In genomic region chr2:203675086-203675485, GRCh38 we compare ENCODE assay signal across 21 cellular contexts. TPM values are rescaled to one million over a fixed set of nuclear protein-coding genes. Genes with fewer than 3 reads are reported as not detected.
A peak's percentile ranks its signal among the peaks of the same experiment; 100 is the strongest.
DNase-seq lines count a peak whose midpoint lies in the region; ATAC-seq and TF ChIP-seq lines count a peak whose summit lies in the region.
"Had no signal": no experiment of that assay in that cellular context is flagged by ENCODE, and none has a peak within 500 bp of the region (broad histone marks: within the 10 kb centered on the region; RNA-seq: fewer than 3 reads in every experiment).

No MANE protein-coding gene starts in this region.

- in situ Hi-C loops in IMR-90 (cut with MboI; ENCODE audit: low sequenced_read_pairs): no loop called here

- no peak overlapping the region for H4K91ac ChIP-seq in IMR-90 (ENCODE audit: insufficient read depth, low read depth, low read length)

- no peak overlapping the region for H2BK20ac ChIP-seq in IMR-90 (ENCODE audit: low read depth, low read length)

- peaks cover 4% of the 10 kb centered on the region for H3K9me3 ChIP-seq in IMR-90 (ENCODE audit: control insufficient read depth, insufficient read depth, low read length)
- H3K9me3 ChIP-seq in naive thymus-derived CD4-positive, alpha-beta T cell (ENCODE audit: control insufficient read depth in 2 of 3, low read length in 3 of 3): no peaks in the 10 kb centered on the region
- H3K9me3 ChIP-seq: esophagus squamous epithelium, ovary, tibial nerve had no signal

- peaks cover 9% of the 10 kb centered on the region for H3K36me3 Mint-ChIP-seq in activated naive CD8-positive, alpha-beta T cell treated with anti-CD3 and anti-CD28 coated beads for 36 hours
- peaks cover 0 to 18% (median 0%) of the 10 kb centered on the region in 5 donors for H3K36me3 Mint-ChIP-seq in naive thymus-derived CD4-positive, alpha-beta T cell

- no peaks in the 10 kb centered on the region for H3K9me1 ChIP-seq in IMR-90 (ENCODE audit: insufficient read depth, low read length)

- no peak overlapping the region for H2AFZ ChIP-seq in IMR-90 (replicated peaks; ENCODE audit: low read length, poor library complexity)

- TF ChIP-seq RAD21 in IMR-90 (IDR thresholded peaks at IDR 0.05; ENCODE audit: low read length): no peak

- no peak overlapping the region for H2BK5ac ChIP-seq in IMR-90 (ENCODE audit: low read depth, low read length, poor library complexity, severe bottlenecking)

- ATAC-seq in IMR-90 (ENCODE audit: low read depth) (peak; percentile 57; the same call in 1 of the 2 replicates), HG03354 (IDR thresholded peaks at IDR 0.05; ENCODE audit: poor library complexity, severe bottlenecking, unreplicated experiment) (no peak), HG02885 (IDR thresholded peaks at IDR 0.05; ENCODE audit: poor library complexity, unreplicated experiment) (no peak)
- no peak for ATAC-seq in naive thymus-derived CD4-positive, alpha-beta T cell
- ATAC-seq: left cardiac atrium had no signal

- H3K27ac ChIP-seq in IMR-90 (ENCODE audit: insufficient read depth, low read length): no peak overlapping the region
- no peak overlapping the region for H3K27ac ChIP-seq in naive thymus-derived CD4-positive, alpha-beta T cell (ENCODE audit: low read depth, low read length)
- H3K27ac ChIP-seq: ovary, RWPE1, tibial nerve, VCaP had no signal

- no peaks in the 10 kb centered on the region for H3K27me3 ChIP-seq in IMR-90 (ENCODE audit: control insufficient read depth, insufficient read depth, low read length)
- H3K27me3 ChIP-seq in naive thymus-derived CD4-positive, alpha-beta T cell (ENCODE audit: control insufficient read depth in 2 of 2, insufficient read depth in 2 of 2, low read length in 2 of 2): no peaks in the 10 kb centered on the region
- H3K27me3 ChIP-seq: dorsolateral prefrontal cortex, esophagus squamous epithelium, ovary, tibial nerve had no signal

- H3K14ac ChIP-seq in IMR-90 (replicated peaks; ENCODE audit: low read depth, low read length): no peak overlapping the region

- peaks cover 23% of the 10 kb centered on the region for H3K4me1 Mint-ChIP-seq in activated naive CD8-positive, alpha-beta T cell treated with anti-CD3 and anti-CD28 coated beads for 36 hours
- peaks cover 13 to 46% (median 32%) of the 10 kb centered on the region in 7 donors for H3K4me1 Mint-ChIP-seq in naive thymus-derived CD4-positive, alpha-beta T cell

- no peak for TF ChIP-seq CTCF in IMR-90 (conservative IDR thresholded peaks at IDR 0.05; ENCODE audit: low read depth, low read length)

- H3K27ac Mint-ChIP-seq in activated naive CD8-positive, alpha-beta T cell treated with anti-CD3 and anti-CD28 coated beads for 36 hours: peak overlapping the region; percentile 9
- H3K27ac Mint-ChIP-seq in naive thymus-derived CD4-positive, alpha-beta T cell: no peak overlapping the region

- BruUV-seq in IMR-90 (replicated peaks; lab: Mats Ljungman, UMichigan): no TSS peak

- no peaks in the 10 kb centered on the region for H3K36me3 ChIP-seq in IMR-90 (ENCODE audit: control insufficient read depth, insufficient read depth, low read length)
- no peaks in the 10 kb centered on the region for H3K36me3 ChIP-seq in naive thymus-derived CD4-positive, alpha-beta T cell (ENCODE audit: control insufficient read depth in 2 of 3, insufficient read depth in 3 of 3, low read length in 3 of 3)
- H3K36me3 ChIP-seq: esophagus squamous epithelium, ovary, tibial nerve had no signal

- H3K27me3 Mint-ChIP-seq in activated naive CD8-positive, alpha-beta T cell treated with anti-CD3 and anti-CD28 coated beads for 36 hours: no peaks in the 10 kb centered on the region
- no peaks in the 10 kb centered on the region for H3K27me3 Mint-ChIP-seq in naive thymus-derived CD4-positive, alpha-beta T cell

- H2BK15ac ChIP-seq in IMR-90 (ENCODE audit: low read depth, low read length): no peak overlapping the region

- H3K4me2 ChIP-seq in IMR-90 (ENCODE audit: low read depth, low read length): no peak overlapping the region; the same call in 1 of the 2 replicates

- H3K18ac ChIP-seq in IMR-90 (ENCODE audit: low read depth, low read length): no peak overlapping the region

- H2AK5ac ChIP-seq in IMR-90 (ENCODE audit: low read depth, low read length): no peak overlapping the region

- H4K8ac ChIP-seq in IMR-90 (ENCODE audit: low read depth in 2 of 2, low read length in 2 of 2): no peak overlapping the region

- no peak overlapping the region for H3K9ac ChIP-seq in IMR-90 (ENCODE audit: low read depth, low read length)

- intact Hi-C loops in IMR-90 (cut with micrococcal nuclease): no loop called here
- intact Hi-C loops in naive thymus-derived CD4-positive, alpha-beta T cell (cut with micrococcal nuclease): loop anchor here in 1 of 2 donors (2.0 kb wide), 1 partner anchor 30 kb away; no protein-coding TSS in a partner anchor

- H3K4ac ChIP-seq in IMR-90 (ENCODE audit: low read depth, low read length): no peak overlapping the region

- H3K79me1 ChIP-seq in IMR-90 (ENCODE audit: low read depth in 1 of 2, low read length in 2 of 2): no peaks in the 10 kb centered on the region

- no peak overlapping the region for H3K4me3 ChIP-seq in IMR-90 (ENCODE audit: insufficient read depth, low read depth, low read length)
- no peak overlapping the region for H3K4me3 ChIP-seq in naive thymus-derived CD4-positive, alpha-beta T cell (ENCODE audit: low read length)
- H3K4me3 ChIP-seq: dorsolateral prefrontal cortex, esophagus squamous epithelium, ovary, tibial nerve had no signal

- no peak overlapping the region for H3K56ac ChIP-seq in IMR-90 (ENCODE audit: extremely low read depth, insufficient read depth, low read length)

- CTCF ChIA-PET in IMR-90 (lab: Yijun Ruan, JAX): no interaction called here
- CTCF ChIA-PET in naive thymus-derived CD4-positive, alpha-beta T cell (lab: Charles Lee): no interaction called here

- no peak overlapping the region for H3K4me3 Mint-ChIP-seq in activated naive CD8-positive, alpha-beta T cell treated with anti-CD3 and anti-CD28 coated beads for 36 hours
- H3K4me3 Mint-ChIP-seq in naive thymus-derived CD4-positive, alpha-beta T cell: peak overlapping the region in 1 of 10 donors; percentile 37
- H3K4me3 Mint-ChIP-seq: CD14-positive monocyte had no signal

- no peak overlapping the region for H4K5ac ChIP-seq in IMR-90 (ENCODE audit: low read depth, low read length)

- peaks cover 11% of the 10 kb centered on the region for H3K9me3 Mint-ChIP-seq in activated naive CD8-positive, alpha-beta T cell treated with anti-CD3 and anti-CD28 coated beads for 36 hours
- H3K9me3 Mint-ChIP-seq in naive thymus-derived CD4-positive, alpha-beta T cell: peaks cover 0 to 18% (median 2%) of the 10 kb centered on the region in 11 donors

- no peak overlapping the region for H3K23ac ChIP-seq in IMR-90 (ENCODE audit: low read depth, low read length)

- TF ChIP-seq POLR2A in IMR-90 (IDR thresholded peaks at IDR 0.05; ENCODE audit: low read depth, low read length): no peak

- H2AK9ac ChIP-seq in IMR-90 (replicated peaks; ENCODE audit: low read depth, low read length, poor library complexity): no peak overlapping the region

- dilution Hi-C loops in IMR-90 (cut with HindIII; ENCODE audit: low sequenced_read_pairs, unreplicated experiment): no loop called here

- peaks cover 2% of the 10 kb centered on the region; the same call in 1 of the 2 replicates for H3K4me1 ChIP-seq in IMR-90 (ENCODE audit: control insufficient read depth, insufficient read depth, low read length)
- peaks cover 4 to 6% of the 10 kb centered on the region in 2 donors for H3K4me1 ChIP-seq in naive thymus-derived CD4-positive, alpha-beta T cell (ENCODE audit: control insufficient read depth in 2 of 2, insufficient read depth in 2 of 2, low read length in 2 of 2)

- H4K20me1 ChIP-seq in IMR-90 (ENCODE audit: insufficient read depth, low read length): no peaks in the 10 kb centered on the region

- POLR2A ChIA-PET in IMR-90 (lab: Charles Lee; ENCODE audit: unreplicated experiment): no interaction called here
- POLR2A ChIA-PET in naive thymus-derived CD4-positive, alpha-beta T cell (lab: Charles Lee): interaction anchor here (0.6 kb wide), 2 partner anchors 9 to 36 kb away, joined by 3 to 4 read pairs; no protein-coding TSS in a partner anchor

- no peak overlapping the region for H2BK120ac ChIP-seq in IMR-90 (ENCODE audit: low read depth, low read length)

- no CpG with 5 or more reads among the region's 3 CpGs for WGBS in IMR-90 (ENCODE audit: extremely low coverage in 2 of 2, insufficient read length in 1 of 2), 2 experiments

- DNase-seq in EH (ENCODE audit: low read depth) (peak; percentile 69), IMR-90 (peak; percentile 66), hepatic stellate cell (ENCODE audit: low spot score) (peak; percentile 18), RPMI8226 (no peak)
- DNase-seq in activated naive CD8-positive, alpha-beta T cell treated with anti-CD3 and anti-CD28 coated beads for 36 hours: no peak
- no peak for DNase-seq in naive thymus-derived CD4-positive, alpha-beta T cell
- DNase-seq: activated gamma-delta T cell; DMS79; dorsolateral prefrontal cortex; esophagus squamous epithelium; hippocampal formation; left cardiac atrium; NCI-H1105 treated with DMSO at 0.1 percent for 48 hours; ovary; stimulated activated CD4-positive, alpha-beta T cell treated with anti-CD3 and anti-CD28 coated beads, Interleukin-4, amount 100 ng/mL, for 4 hours had no signal

TF ChIP-seq in IMR-90, 13 proteins besides CTCF, POLR2A, EP300 and RAD21 (continues in another document):
- TF ChIP-seq CHD1 (IDR thresholded peaks at IDR 0.05; ENCODE audit: low read depth, low read length): no peak
- no peak; the same call in 1 of the 2 replicates for TF ChIP-seq BHLHE40 (IDR thresholded peaks at IDR 0.05; ENCODE audit: low read depth, low read length)
- no peak for TF ChIP-seq USF2 (IDR thresholded peaks at IDR 0.05; ENCODE audit: low read depth, low read length)
- peak; percentile 75 for TF ChIP-seq FOS (IDR thresholded peaks at IDR 0.05; ENCODE audit: low read depth, low read length)
- TF ChIP-seq CEBPB (IDR thresholded peaks at IDR 0.05; ENCODE audit: low read depth, low read length): peak; percentile 30; the same call in 1 of the 2 replicates
- no peak for TF ChIP-seq RCOR1 (IDR thresholded peaks at IDR 0.05; ENCODE audit: insufficient replicate concordance, low read length)

RNA-seq across cellular contexts. Expression of gene CD28, which starts 31.4 kb away (rescaled TPM):
- total RNA-seq in IMR-90 (2012; rRNA removed): not detected in 2 replicates
- polyA plus RNA-seq in IMR-90 (2012; rRNA removed): not detected in 2 replicates
- not detected in 2 replicates for polyA plus RNA-seq in IMR-90 (2012; cell fraction: cytosol; rRNA removed)
- not detected in 2 replicates for polyA plus RNA-seq in IMR-90 (2012; cell fraction: nucleus; rRNA removed; ENCODE audit: low replicate concordance)
- total RNA-seq in activated naive CD8-positive, alpha-beta T cell treated with anti-CD3 and anti-CD28 coated beads for 36 hours: 10 to 100 TPM; 84.0 to 88.8 TPM
- total RNA-seq in naive thymus-derived CD4-positive, alpha-beta T cell: 100 to 1,000 TPM in 4 of 5 experiments, 10 to 100 TPM in 1; 66.7 to 224 (median 121) TPM
- polyA plus RNA-seq in naive thymus-derived CD4-positive, alpha-beta T cell: 10 to 100 TPM; 52.2 to 67.5 TPM

Comparison
In these comparisons a context has a peak if more than half of its experiments do, and no peak if none do; other contexts are left out.
1. DNase-seq: peak in EH (single experiment), IMR-90 (single experiment) and hepatic stellate cell (single experiment); none in activated naive CD8-positive, alpha-beta T cell treated with anti-CD3 and anti-CD28 coated beads for 36 hours (single experiment), naive thymus-derived CD4-positive, alpha-beta T cell (0 of 9) and RPMI8226 (single experiment).
2. RNA of gene CD28, which starts 31.4 kb away (total RNA-seq): 66.7 to 224 TPM in naive thymus-derived CD4-positive, alpha-beta T cell and 84.0 to 88.8 TPM in activated naive CD8-positive, alpha-beta T cell treated with anti-CD3 and anti-CD28 coated beads for 36 hours; not detected in IMR-90; every median in the first group is over 10 times any median in the second.